Comparison of ENCODE assay signal across 14 cellular contexts in the genomic region with DNA sequence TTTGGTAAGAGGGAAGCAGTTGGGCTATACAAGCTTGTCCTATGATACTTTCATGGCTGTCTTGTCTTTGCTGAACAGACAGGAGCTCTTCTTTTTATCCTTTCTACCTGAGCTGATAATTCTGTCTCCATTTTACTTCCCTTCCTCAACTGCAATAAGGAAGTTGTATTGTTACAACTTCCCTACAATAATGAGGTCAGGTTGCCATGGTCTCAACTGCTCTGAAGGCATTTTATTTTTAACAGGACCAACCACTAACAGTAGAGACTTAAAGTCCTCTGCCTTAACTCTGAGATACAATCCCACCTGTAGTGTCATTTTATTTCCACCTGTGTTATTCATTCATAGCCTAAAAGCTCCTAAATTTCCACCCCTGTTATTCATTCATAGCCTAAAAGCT.
DNase-seq lines count a peak whose midpoint lies in the region; ATAC-seq and TF ChIP-seq lines count a peak whose summit lies in the region.
"Had no signal": no experiment of that assay in that cellular context is flagged by ENCODE, and none has a peak within 500 bp of the region (broad histone marks: within the 10 kb centered on the region; RNA-seq: fewer than 3 reads in every experiment).

No MANE protein-coding gene starts in this region.

- CTCF ChIA-PET in CD8-positive, alpha-beta T cell (lab: Charles Lee), result interaction anchor here (1.6 kb wide), 1 partner anchor 33 kb away, joined by 4 read pairs; no protein-coding TSS in a partner anchor

- H3K9me3 ChIP-seq in CD8-positive, alpha-beta T cell (ENCODE audit: low read length), result no peaks in the 10 kb centered on the region
- H3K9me3 ChIP-seq in upper lobe of left lung, result no peaks in the 10 kb centered on the region
- H3K9me3 ChIP-seq: tibial artery had no signal

- H3K27me3 ChIP-seq in CD8-positive, alpha-beta T cell (ENCODE audit: insufficient read depth, low read length), result no peaks in the 10 kb centered on the region
- H3K27me3 ChIP-seq in upper lobe of left lung, result no peaks in the 10 kb centered on the region
- H3K27me3 ChIP-seq: tibial artery had no signal

- TF ChIP-seq CTCF in CD8-positive, alpha-beta T cell (IDR thresholded peaks at IDR 0.05), result no peak
- TF ChIP-seq CTCF in upper lobe of left lung (IDR thresholded peaks at IDR 0.05), result no peak

- intact Hi-C loops in CD8-positive, alpha-beta T cell (cut with DNase I, micrococcal nuclease), result no loop called here

- TF ChIP-seq POLR2A in upper lobe of left lung (IDR thresholded peaks at IDR 0.05), result no peak

- H3K27ac Mint-ChIP-seq in CD8-positive, alpha-beta T cell, result peak overlapping the region; percentile 78
- peak overlapping the region; percentile 37 to 86 (median 66) for H3K27ac Mint-ChIP-seq in immature natural killer cell

- peak; percentile 62 to 82 for DNase-seq in AML-193 (lab: John Stamatoyannopoulos, UW)
- DNase-seq in CD8-positive, alpha-beta T cell, result no peak
- DNase-seq in SKM-1 treated with dmso at 0.1 percent for 144 hours (lab: John Stamatoyannopoulos, UW; ENCODE audit: unreplicated experiment), result peak; percentile 82
- DNase-seq in immature natural killer cell, result no peak
- DNase-seq in upper lobe of left lung, result no peak
- no peak for DNase-seq in H4 (ENCODE audit: low spot score)
- no peak for DNase-seq in retina
- no peak for DNase-seq in activated CD8-positive, alpha-beta memory T cell treated with anti-CD3 and anti-CD28 coated beads, Interleukin-2, amount 50 U/mL, for 48 hours
- DNase-seq: amygdala, IMR-90, NCI-H1694, NCI-H524 treated with DMSO at 0.1 percent for 48 hours, tibial artery had no signal

- H3K4me3 ChIP-seq in CD8-positive, alpha-beta T cell (ENCODE audit: low read depth, low read length), result no peak overlapping the region
- no peak overlapping the region for H3K4me3 ChIP-seq in upper lobe of left lung
- H3K4me3 ChIP-seq: tibial artery had no signal

- peaks cover 76% of the 10 kb centered on the region for H3K36me3 Mint-ChIP-seq in CD8-positive, alpha-beta T cell
- peaks cover 20 to 40% (median 27%) of the 10 kb centered on the region in 3 donors for H3K36me3 Mint-ChIP-seq in immature natural killer cell

- no peaks in the 10 kb centered on the region for H3K4me1 ChIP-seq in CD8-positive, alpha-beta T cell (ENCODE audit: insufficient read depth, low read length)
- H3K4me1 ChIP-seq in upper lobe of left lung, result no peaks in the 10 kb centered on the region
- H3K4me1 ChIP-seq: tibial artery had no signal

- no peak overlapping the region for H3K27ac ChIP-seq in CD8-positive, alpha-beta T cell (ENCODE audit: low read depth, low read length)
- H3K27ac ChIP-seq in upper lobe of left lung, result no peak overlapping the region
- H3K27ac ChIP-seq: tibial artery had no signal

- peaks cover 20% of the 10 kb centered on the region for H3K4me1 Mint-ChIP-seq in CD8-positive, alpha-beta T cell (ENCODE audit: low read depth)
- peaks cover 12 to 26% of the 10 kb centered on the region in 2 donors for H3K4me1 Mint-ChIP-seq in immature natural killer cell

- no peak for ATAC-seq in CD8-positive, alpha-beta T cell
- no peak for ATAC-seq in upper lobe of left lung (ENCODE audit: low FRiP score in 2 of 2)
- ATAC-seq: esophagus mucosa had no signal

- POLR2A ChIA-PET in CD8-positive, alpha-beta T cell (lab: Charles Lee), result interaction anchor here (0.6 kb wide), 1 partner anchor 81 kb away, joined by 3 read pairs; no protein-coding TSS in a partner anchor

- H3K27me3 Mint-ChIP-seq in CD8-positive, alpha-beta T cell (ENCODE audit: low read depth), result no peaks in the 10 kb centered on the region
- peaks cover 0 to 3% (median 0%) of the 10 kb centered on the region in 3 donors for H3K27me3 Mint-ChIP-seq in immature natural killer cell (ENCODE audit: low read depth in 3 of 3)

- H3K4me3 Mint-ChIP-seq in CD8-positive, alpha-beta T cell, result no peak overlapping the region
- H3K4me3 Mint-ChIP-seq in immature natural killer cell, result no peak overlapping the region

- no peaks in the 10 kb centered on the region for H3K9me3 Mint-ChIP-seq in CD8-positive, alpha-beta T cell
- H3K9me3 Mint-ChIP-seq in immature natural killer cell, result peaks cover 0 to 2% (median 0%) of the 10 kb centered on the region in 6 donors

- no peak for TF ChIP-seq EP300 in upper lobe of left lung (IDR thresholded peaks at IDR 0.05)

- H3K36me3 ChIP-seq in CD8-positive, alpha-beta T cell (ENCODE audit: insufficient read depth, low read length), result peaks cover 5% of the 10 kb centered on the region
- H3K36me3 ChIP-seq in upper lobe of left lung, result no peaks in the 10 kb centered on the region
- H3K36me3 ChIP-seq: tibial artery had no signal

Comparison
In these comparisons a context has a peak if more than half of its experiments do, and no peak if none do; other contexts are left out.
1. DNase-seq: peak in AML-193 (2 of 2) and SKM-1 treated with dmso at 0.1 percent for 144 hours (single experiment); none in CD8-positive, alpha-beta T cell (0 of 7), immature natural killer cell (0 of 3), upper lobe of left lung (0 of 2), H4 (single experiment), retina (single experiment) and activated CD8-positive, alpha-beta memory T cell treated with anti-CD3 and anti-CD28 coated beads, Interleukin-2, amount 50 U/mL, for 48 hours (single experiment).